Comparison of ENCODE assay signal across 8 cellular contexts in the genomic region with DNA sequence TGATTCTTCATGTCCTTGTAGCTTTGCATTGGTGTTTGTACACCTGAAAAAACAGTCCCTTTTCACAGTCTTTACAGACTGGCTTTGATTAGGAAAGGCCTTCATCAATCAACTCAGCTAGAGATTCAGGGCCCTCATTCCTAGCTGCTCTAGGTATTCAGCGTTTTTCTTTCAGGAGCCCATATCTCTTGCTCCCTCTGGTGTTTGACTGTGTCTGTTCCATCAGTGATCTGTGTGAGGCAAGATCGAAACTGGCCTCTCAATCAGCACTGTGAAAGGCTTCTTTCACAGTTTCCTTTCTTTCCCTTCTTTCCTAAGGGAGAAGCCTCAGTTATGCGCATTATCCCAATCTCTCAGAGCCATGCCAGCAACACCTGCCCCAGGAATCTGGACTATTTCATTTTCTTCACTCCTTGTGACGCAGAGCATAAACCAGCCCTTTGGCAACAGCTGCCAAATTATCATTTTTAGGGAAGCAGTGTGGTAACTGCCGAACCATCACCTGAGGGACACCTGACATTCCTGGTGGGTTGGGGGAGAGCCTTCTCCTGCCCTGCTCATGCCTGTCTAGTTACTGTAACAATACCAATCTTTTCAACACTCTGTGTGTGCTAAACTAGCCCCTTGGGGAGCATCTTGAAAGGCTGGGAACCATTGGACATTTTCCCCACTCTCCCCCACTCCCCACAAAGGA.
DNase-seq lines count a peak whose midpoint lies in the region; ATAC-seq and TF ChIP-seq lines count a peak whose summit lies in the region.

No MANE protein-coding gene starts in this region.

- H4K20me1 ChIP-seq in OCI-LY3 (ENCODE audit: insufficient read depth, low read length): no peaks in the 10 kb centered on the region

- H3K4me1 ChIP-seq in OCI-LY3 (ENCODE audit: low read length): peaks cover 28% of the 10 kb centered on the region

- peak; percentile 91 for TF ChIP-seq CTCF in OCI-LY3 (IDR thresholded peaks at IDR 0.05; ENCODE audit: low read depth, low read length)

- H3K4me3 Mint-ChIP-seq in activated naive CD4-positive, alpha-beta T cell treated with anti-CD3 and anti-CD28 coated beads, Interleukin-2, amount 50 U/mL, for 24 hours: peak overlapping the region; percentile 43

- peak overlapping the region; percentile 84 for H2AFZ ChIP-seq in OCI-LY3 (ENCODE audit: low read depth, low read length)

- no peaks in the 10 kb centered on the region for H3K36me3 ChIP-seq in OCI-LY3 (replicated peaks; ENCODE audit: low read depth, low read length)

- peak overlapping the region; percentile 79 for H3K4me2 ChIP-seq in OCI-LY3 (ENCODE audit: low read length)

- no peaks in the 10 kb centered on the region for H3K9me3 Mint-ChIP-seq in activated naive CD4-positive, alpha-beta T cell treated with anti-CD3 and anti-CD28 coated beads, Interleukin-2, amount 50 U/mL, for 24 hours

- peak; percentile 82 for DNase-seq in DMS53 (lab: John Stamatoyannopoulos, UW)
- no peak for DNase-seq in left ventricle myocardium superior
- DNase-seq in stimulated activated CD4-positive, alpha-beta T cell treated with anti-CD3 and anti-CD28 coated beads, Interleukin-12 subunit alpha, Interleukin-12 subunit beta, amount 100 ng/mL, for 48 hours (ENCODE audit: low read depth in 2 of 3, low spot score in 1 of 3): peak; percentile 15 to 52 (median 20)
- DNase-seq in posterior vena cava (ENCODE audit: low spot score): no peak

- peak overlapping the region; percentile 83 for H3K27ac Mint-ChIP-seq in activated naive CD4-positive, alpha-beta T cell treated with anti-CD3 and anti-CD28 coated beads, Interleukin-2, amount 50 U/mL, for 24 hours

- H3K4me3 ChIP-seq in OCI-LY3 (ENCODE audit: low read length): peak overlapping the region; percentile 65

- H3K27me3 Mint-ChIP-seq in activated naive CD4-positive, alpha-beta T cell treated with anti-CD3 and anti-CD28 coated beads, Interleukin-2, amount 50 U/mL, for 24 hours: no peaks in the 10 kb centered on the region

- no peaks in the 10 kb centered on the region for H3K9me3 ChIP-seq in OCI-LY3 (ENCODE audit: insufficient read depth, low read length)

- intact Hi-C loops in left ventricle myocardium superior (cut with micrococcal nuclease): loop anchor here (10.0 kb wide), 3 partner anchors 72 to 562 kb away; a partner anchor contains a TSS
- intact Hi-C loops in posterior vena cava (cut with DNase I): loop anchor here (5.0 to 10.0 kb wide), 3 partner anchors 74 to 562 kb away; a partner anchor contains a TSS

- peaks cover 2% of the 10 kb centered on the region for H3K36me3 Mint-ChIP-seq in activated naive CD4-positive, alpha-beta T cell treated with anti-CD3 and anti-CD28 coated beads, Interleukin-2, amount 50 U/mL, for 24 hours

- ATAC-seq in GM19463 (IDR thresholded peaks at IDR 0.05; ENCODE audit: unreplicated experiment) (peak; percentile 92), HG03521 (IDR thresholded peaks at IDR 0.05; ENCODE audit: unreplicated experiment) (peak; percentile 68), left ventricle myocardium superior (peak; percentile 72)

- peak overlapping the region; percentile 68 for H3K27ac ChIP-seq in OCI-LY3 (ENCODE audit: low read length)

- peak overlapping the region; percentile 61 for H3K9ac ChIP-seq in OCI-LY3 (ENCODE audit: low read length)

- peaks cover 34% of the 10 kb centered on the region for H3K4me1 Mint-ChIP-seq in activated naive CD4-positive, alpha-beta T cell treated with anti-CD3 and anti-CD28 coated beads, Interleukin-2, amount 50 U/mL, for 24 hours

- no peaks in the 10 kb centered on the region for H3K27me3 ChIP-seq in OCI-LY3 (ENCODE audit: low read depth, low read length)

- H3K79me2 ChIP-seq in OCI-LY3 (ENCODE audit: low read length): no peaks in the 10 kb centered on the region

Comparison
In these comparisons a context has a peak if more than half of its experiments do, and no peak if none do; other contexts are left out.
1. DNase-seq: peak in DMS53 (single experiment) and stimulated activated CD4-positive, alpha-beta T cell treated with anti-CD3 and anti-CD28 coated beads, Interleukin-12 subunit alpha, Interleukin-12 subunit beta, amount 100 ng/mL, for 48 hours (3 of 3); none in left ventricle myocardium superior (single experiment) and posterior vena cava (single experiment).
2. Peak in every context shown above with its lines, with median percentiles within 50 percentile points of each other: ATAC-seq.